8 cellular contexts compared by ENCODE assay signal in the genomic region with DNA sequence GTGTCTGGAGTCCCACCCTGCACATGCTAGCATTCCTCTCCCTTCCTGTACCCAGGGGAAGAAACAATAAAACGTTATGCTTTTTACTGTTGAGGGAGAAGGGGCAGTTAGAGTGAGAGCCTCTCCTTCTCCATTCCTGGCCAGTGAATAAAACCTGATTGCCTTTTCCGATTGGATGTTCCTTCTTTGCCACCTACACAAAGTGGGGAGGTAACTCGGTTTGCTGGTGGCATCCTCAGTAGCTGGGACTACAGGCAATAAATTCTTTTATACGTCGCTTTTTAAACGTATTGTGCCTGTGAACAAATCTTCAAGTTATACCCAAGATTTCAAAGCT. TPM values are rescaled to one million over a fixed set of nuclear protein-coding genes. Genes with fewer than 3 reads are reported as not detected.
DNase-seq lines count a peak whose midpoint lies in the region; ATAC-seq and TF ChIP-seq lines count a peak whose summit lies in the region.

No MANE protein-coding gene starts in this region.

- H3K4me2 ChIP-seq in mammary epithelial cell (ENCODE audit: insufficient read depth, low read depth, low read length), result peak overlapping the region; percentile 91

- CTCF ChIA-PET in AG04450 (lab: Charles Lee) (interaction anchor here (0.6 to 1.1 kb wide), 6 partner anchors 22 to 441 kb away, joined by 3 to 7 read pairs (median 4); a partner anchor contains a TSS), mammary epithelial cell (lab: Charles Lee; ENCODE audit: low non-redundant PET) (interaction anchor here (0.6 kb wide), 1 partner anchor 93 kb away, joined by 3 read pairs; no protein-coding TSS in a partner anchor)

- POLR2A ChIA-PET in AG04450 (lab: Yijun Ruan, JAX), result interaction anchor here (0.5 to 1.2 kb wide), 9 partner anchors 10 to 1774 kb away, joined by 3 to 9 read pairs (median 4); a partner anchor contains a TSS

- H3K9me3 Mint-ChIP-seq in IgD-negative memory B cell, result no peaks in the 10 kb centered on the region

- dilution Hi-C loops in mammary epithelial cell (cut with HindIII; ENCODE audit: low sequenced_read_pairs), result no loop called here

- H3K27ac ChIP-seq in AG04450 (ENCODE audit: low read depth, low read length) (peak overlapping the region; percentile 78), mammary epithelial cell (ENCODE audit: insufficient read depth, low read depth, low read length) (peak overlapping the region; percentile 35), mucosa of rectum (ENCODE audit: low read depth in 2 of 2, low read length in 2 of 2) (peak overlapping the region; percentile 21 to 63)

- H2AFZ ChIP-seq in mammary epithelial cell (ENCODE audit: low read depth, low read length), result peak overlapping the region; percentile 80

- BruUV-seq in mammary epithelial cell (replicated peaks; lab: Mats Ljungman, UMichigan), result no TSS peak

- H4K20me1 ChIP-seq in mammary epithelial cell (ENCODE audit: insufficient read depth, low read length), result no peaks in the 10 kb centered on the region

- TF ChIP-seq CTCF in AG04450 (IDR thresholded peaks at IDR 0.05; ENCODE audit: low read depth, low read length) (no peak), mammary epithelial cell (conservative IDR thresholded peaks at IDR 0.05 in 1 of 2, IDR thresholded peaks at IDR 0.05 in 1 of 2; ENCODE audit: extremely low read depth in 1 of 2, insufficient read depth in 1 of 2, low read depth in 1 of 2, low read length in 2 of 2) (no peak)

- DNase-seq in AG04450 (ENCODE audit: low read depth, low spot score) (no peak), mammary epithelial cell (peak; percentile 25), sciatic nerve (ENCODE audit: low spot score) (no peak), DMS79 (lab: John Stamatoyannopoulos, UW) (no peak), NCI-H146 (lab: John Stamatoyannopoulos, UW) (no peak)

- H3K4me3 ChIP-seq in AG04450 (ENCODE audit: low read depth, low read length) (peak overlapping the region; percentile 58), mammary epithelial cell (replicated peaks in 1 of 3; ENCODE audit: insufficient read depth in 1 of 3, low read depth in 2 of 3, low read length in 3 of 3) (peak overlapping the region; percentile 51 to 55 (median 52)), mucosa of rectum (ENCODE audit: low read length in 2 of 2) (peak overlapping the region; percentile 64 to 79)

- H3K9ac ChIP-seq in mammary epithelial cell (ENCODE audit: insufficient read depth, low read length) (peak overlapping the region; percentile 54), mucosa of rectum (ENCODE audit: low read depth in 1 of 2, low read length in 2 of 2) (peak overlapping the region in 1 of 2 donors; percentile 48)

- H3K36me3 Mint-ChIP-seq in IgD-negative memory B cell, result peaks cover 1% of the 10 kb centered on the region

- intact Hi-C loops in mammary epithelial cell (cut with micrococcal nuclease) (no loop called here), sciatic nerve (cut with DNase I) (no loop called here)

- in situ Hi-C loops in mammary epithelial cell (cut with MboI; ENCODE audit: low sequenced_read_pairs in 2 of 2), result no loop called here

- ATAC-seq in sciatic nerve, result no peak
- ATAC-seq in GM21360 (IDR thresholded peaks at IDR 0.05; ENCODE audit: unreplicated experiment), result no peak

- peaks cover 1% of the 10 kb centered on the region for H3K27me3 Mint-ChIP-seq in IgD-negative memory B cell

- H3K27me3 ChIP-seq in AG04450 (ENCODE audit: control insufficient read depth, insufficient read depth, low read length), result peaks cover 5% of the 10 kb centered on the region
- no peaks in the 10 kb centered on the region for H3K27me3 ChIP-seq in mammary epithelial cell (ENCODE audit: insufficient read depth, low read length)
- H3K27me3 ChIP-seq in mucosa of rectum (ENCODE audit: control insufficient read depth in 2 of 2, insufficient read depth in 2 of 2, low read length in 2 of 2), result no peaks in the 10 kb centered on the region

- H3K9me3 ChIP-seq in AG04450 (ENCODE audit: control insufficient read depth, insufficient read depth, low read length) (no peaks in the 10 kb centered on the region; the same call in 1 of the 2 replicates), mammary epithelial cell (replicated peaks; ENCODE audit: insufficient read depth, low read length) (no peaks in the 10 kb centered on the region), mucosa of rectum (ENCODE audit: control insufficient read depth in 2 of 2, low read length in 2 of 2) (no peaks in the 10 kb centered on the region)

- no peaks in the 10 kb centered on the region for H3K79me2 ChIP-seq in mammary epithelial cell (ENCODE audit: insufficient read depth, low read length)

- peaks cover 6 to 13% (median 8%) of the 10 kb centered on the region in 3 donors for H3K4me1 Mint-ChIP-seq in IgD-negative memory B cell

- H3K4me1 ChIP-seq in mammary epithelial cell (ENCODE audit: insufficient read depth, low read length) (peaks cover 6% of the 10 kb centered on the region), mucosa of rectum (ENCODE audit: control insufficient read depth in 2 of 2, insufficient read depth in 2 of 2, low read length in 2 of 2) (peaks cover 3 to 10% of the 10 kb centered on the region in 2 donors)

- WGBS in mammary epithelial cell (ENCODE audit: low coverage, missing lambda C conversion rate), result 3% methylated on average over 6 of the region's 6 CpGs

- H3K4me3 Mint-ChIP-seq in IgD-negative memory B cell, result peak overlapping the region; percentile 90 to 98 (median 96)

- H3K27ac Mint-ChIP-seq in IgD-negative memory B cell, result peak overlapping the region in 1 of 3 donors; percentile 68

- H3K36me3 ChIP-seq in mammary epithelial cell (ENCODE audit: insufficient read depth, low read length) (peaks cover 2% of the 10 kb centered on the region), mucosa of rectum (ENCODE audit: control insufficient read depth in 2 of 2, insufficient read depth in 2 of 2, low read length in 2 of 2) (peaks cover 0 to 4% of the 10 kb centered on the region in 2 donors)

RNA-seq across cellular contexts. Expression of a gene that starts 0.7 kb away (rescaled TPM):
- polyA plus RNA-seq in AG04450 (2011; rRNA removed) (22.5 and 30.1 TPM in 2 replicates), IgD-negative memory B cell (22.2 TPM), mammary epithelial cell (57.2 TPM)
- 13.0 and 22.6 TPM in 2 replicates for polyA minus RNA-seq in AG04450 (2011; rRNA and poly(A)+ RNA removed)
- total RNA-seq in mammary epithelial cell (10 to 100 TPM; 32.2 to 50.1 TPM), sciatic nerve (32.1 TPM)
- polyA minus RNA-seq in mammary epithelial cell, result 35.2 TPM

RNA-seq across cellular contexts. Expression of a gene that starts 13.7 kb away (rescaled TPM):
- polyA plus RNA-seq in AG04450 (2011; rRNA removed) (1.9 and 2.8 TPM in 2 replicates), IgD-negative memory B cell (162 TPM), mammary epithelial cell (2.6 TPM)
- polyA minus RNA-seq in AG04450 (2011; rRNA and poly(A)+ RNA removed), result 0.43 and 0.46 TPM in 2 replicates
- total RNA-seq in mammary epithelial cell (1 to 10 TPM in 1 of 2 donors, under 1 TPM in 1; 0.61 to 3.7 TPM), sciatic nerve (80.0 TPM)
- polyA minus RNA-seq in mammary epithelial cell, result not detected

RNA-seq across cellular contexts. Expression of a gene that starts 25.1 kb away (rescaled TPM):
- polyA plus RNA-seq in AG04450 (2011; rRNA removed), result not detected in 2 replicates
- not detected in 2 replicates for polyA minus RNA-seq in AG04450 (2011; rRNA and poly(A)+ RNA removed)
- polyA plus RNA-seq in IgD-negative memory B cell, result not detected
- total RNA-seq in mammary epithelial cell, result not detected
- not detected for polyA plus RNA-seq in mammary epithelial cell
- polyA minus RNA-seq in mammary epithelial cell, result not detected
- total RNA-seq in sciatic nerve, result 0.62 TPM

RNA-seq across cellular contexts. Expression of a gene that starts 29.3 kb away (rescaled TPM):
- polyA plus RNA-seq in AG04450 (2011; rRNA removed) (0.05 and 0.07 TPM in 2 replicates), IgD-negative memory B cell (not detected), mammary epithelial cell (0.35 TPM)
- not detected in 2 replicates for polyA minus RNA-seq in AG04450 (2011; rRNA and poly(A)+ RNA removed)
- total RNA-seq in mammary epithelial cell (1 to 10 TPM in 1 of 2 donors, under 1 TPM in 1; 0.17 to 1.4 TPM), sciatic nerve (0.36 TPM)
- 2.2 TPM for polyA minus RNA-seq in mammary epithelial cell

RNA-seq across cellular contexts. Expression of a gene that starts 41.6 kb away (rescaled TPM):
- polyA plus RNA-seq in AG04450 (2011; rRNA removed) (not detected in 2 replicates), IgD-negative memory B cell (not detected), mammary epithelial cell (not detected)
- not detected in 2 replicates for polyA minus RNA-seq in AG04450 (2011; rRNA and poly(A)+ RNA removed)
- total RNA-seq in mammary epithelial cell (not detected), sciatic nerve (not detected)
- polyA minus RNA-seq in mammary epithelial cell, result not detected

Comparison
In these comparisons a context has a peak if more than half of its experiments do, and no peak if none do; other contexts are left out.
1. RNA of a gene that starts 13.7 kb away (polyA plus RNA-seq): 162 TPM in IgD-negative memory B cell (single experiment); 2.6 TPM in mammary epithelial cell (single experiment) and 1.9 to 2.8 TPM in AG04450; every median in the first group is over 10 times any median in the second.
2. Peak in every context shown above with its lines, with median percentiles within 50 percentile points of each other: H3K27ac ChIP-seq and H3K4me3 ChIP-seq.